27 cellular contexts compared by ENCODE assay signal in genomic region chr1:208326033-208326432, GRCh38.
"Had no signal": no experiment of that assay in that cellular context is flagged by ENCODE, and none has a peak within 500 bp of the region (broad histone marks: within the 10 kb centered on the region; RNA-seq: fewer than 3 reads in every experiment).

No MANE protein-coding gene starts in this region.

- H3K36me3 ChIP-seq: lower lobe of right lung, uterus had no signal

- H3K9ac ChIP-seq: parathyroid adenoma had no signal

- H3K4me1 ChIP-seq: body of pancreas, lower lobe of right lung, parathyroid adenoma, testis, uterus had no signal

- H3K27me3 ChIP-seq: body of pancreas, testis, uterus had no signal

- ATAC-seq: activated CD4-positive, CD25-positive, alpha-beta regulatory T cell treated with anti-CD3 and anti-CD28 coated beads, Interleukin-2, amount 50 U/mL, for 24 hours; activated CD8-positive, alpha-beta memory T cell treated with anti-CD3 and anti-CD28 coated beads, Interleukin-2, amount 10 ng/mL, durations not matched to agents 7 days and 5 days; activated CD8-positive, alpha-beta T cell treated with anti-CD3 and anti-CD28 coated beads for 36 hours; body of pancreas; esophagus mucosa; left lobe of liver; lower lobe of right lung; mucosa of descending colon; right cardiac atrium had no signal

- H3K27ac ChIP-seq: body of pancreas, lower lobe of right lung, parathyroid adenoma, skin epidermis, testis, uterus, VCaP had no signal

- H3K9me3 ChIP-seq: body of pancreas, lower lobe of right lung, mucosa of descending colon, testis, uterus had no signal

- DNase-seq: activated CD4-positive, alpha-beta T cell treated with anti-CD3 and anti-CD28 coated beads, Interleukin-2, amount 10 ng/mL, durations not matched to agents 7 days and 5 days; activated CD8-positive, alpha-beta memory T cell treated with anti-CD3 and anti-CD28 coated beads, Interleukin-2, amount 10 ng/mL, durations not matched to agents 7 days and 5 days; activated CD8-positive, alpha-beta T cell treated with anti-CD3 and anti-CD28 coated beads for 36 hours; activated gamma-delta T cell treated with Interleukin-2 at 50 U/mL for 16 hours; activated T-cell treated with anti-CD3 and anti-CD28 coated beads for 4 hours; anterior cingulate cortex; body of pancreas; caudate nucleus; dermis blood vessel endothelial cell; effector CD8-positive, alpha-beta T cell; foreskin melanocyte; lower lobe of right lung; mesendoderm; mucosa of descending colon; nucleus accumbens; right cardiac atrium; stimulated activated CD4-positive, alpha-beta T cell treated with anti-CD3 and anti-CD28 coated beads, Interleukin-15, amount 100 ng/mL, for 24 hours; stimulated activated naive CD4-positive, alpha-beta T cell; testis; trophoblast cell; uterus had no signal

- H3K4me3 ChIP-seq: body of pancreas, lower lobe of right lung, mucosa of descending colon, skin epidermis, testis, uterus had no signal

- H2AFZ ChIP-seq: parathyroid adenoma had no signal
